10 cellular contexts compared by ENCODE assay signal in the genomic region with DNA sequence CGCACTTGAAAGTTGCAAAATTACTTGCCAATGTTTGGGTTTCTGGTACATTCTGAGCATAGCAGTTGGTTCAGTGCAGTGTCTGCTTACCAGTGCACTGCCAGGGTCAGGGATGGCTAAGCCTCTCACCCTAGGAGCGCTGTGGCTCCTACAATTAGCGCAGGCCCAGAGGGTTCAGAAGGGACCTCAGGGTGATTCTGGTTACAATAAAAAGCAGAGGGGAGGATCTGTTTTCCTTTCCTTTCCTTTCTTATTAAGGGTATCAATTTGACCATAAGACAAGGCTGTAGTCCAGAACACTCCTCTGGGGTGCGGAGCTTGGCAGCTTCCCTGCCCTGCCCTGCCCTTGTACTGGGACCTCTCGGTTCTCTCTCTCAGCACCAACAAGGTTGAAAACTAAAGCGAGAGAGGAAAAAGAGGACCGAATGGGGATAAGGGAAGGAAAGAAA. TPM values are rescaled to one million over a fixed set of nuclear protein-coding genes. Genes with fewer than 3 reads are reported as not detected.
DNase-seq lines count a peak whose midpoint lies in the region; ATAC-seq and TF ChIP-seq lines count a peak whose summit lies in the region.
"Had no signal": no experiment of that assay in that cellular context is flagged by ENCODE, and none has a peak within 500 bp of the region (broad histone marks: within the 10 kb centered on the region; RNA-seq: fewer than 3 reads in every experiment).

No MANE protein-coding gene starts in this region.

- no peak overlapping the region for H3K14ac ChIP-seq in trophoblast cell (ENCODE audit: low read length)

- H4K91ac ChIP-seq in trophoblast cell (ENCODE audit: low read depth, low read length) = no peak overlapping the region

- no peak overlapping the region for H2BK120ac ChIP-seq in trophoblast cell (ENCODE audit: insufficient read depth, low read length, poor library complexity)

- H3K27me3 ChIP-seq in iPS-18a (ENCODE audit: control insufficient read depth, insufficient read depth, low read length) (peaks cover 100% of the 10 kb centered on the region), trophoblast cell (ENCODE audit: insufficient read depth, low read length) (peaks cover 27% of the 10 kb centered on the region)

- peak overlapping the region; percentile 62 for H3K4me3 ChIP-seq in AG10803 (ENCODE audit: low read length)
- peak overlapping the region; percentile 78 for H3K4me3 ChIP-seq in astrocyte of the cerebellum (ENCODE audit: low read depth, low read length)
- peak overlapping the region; percentile 60 for H3K4me3 ChIP-seq in iPS-18a (ENCODE audit: low read length)
- no peak overlapping the region for H3K4me3 ChIP-seq in trophoblast cell (ENCODE audit: low read depth, low read length)

- no peak overlapping the region for H2AFZ ChIP-seq in trophoblast cell (ENCODE audit: insufficient read depth, low read length, poor library complexity)

- H3K4ac ChIP-seq in trophoblast cell (ENCODE audit: low read depth, low read length) = no peak overlapping the region

- ATAC-seq in HG02588 (IDR thresholded peaks at IDR 0.05; ENCODE audit: unreplicated experiment) (no peak), HG02973 (IDR thresholded peaks at IDR 0.05; ENCODE audit: unreplicated experiment) (no peak)

- peaks cover 22% of the 10 kb centered on the region for H3K79me2 ChIP-seq in trophoblast cell (ENCODE audit: control insufficient read depth, insufficient read depth, low read length, poor library complexity)

- peak; percentile 24 for DNase-seq in AG10803 (ENCODE audit: low read depth)
- DNase-seq in astrocyte of the cerebellum (ENCODE audit: low read depth) = no peak
- DNase-seq in trophoblast cell = no peak
- no peak for DNase-seq in DMS79 (lab: John Stamatoyannopoulos, UW)
- DNase-seq in NCI-H2107 (lab: John Stamatoyannopoulos, UW) = no peak
- DNase-seq: activated naive CD4-positive, alpha-beta T cell treated with anti-CD3 and anti-CD28 coated beads for 36 hours; SHP77 had no signal

- no peak overlapping the region for H3K23ac ChIP-seq in trophoblast cell (ENCODE audit: low read length)

- no CpG with 5 or more reads among the region's 7 CpGs for WGBS in trophoblast cell (ENCODE audit: extremely low coverage, insufficient coverage, insufficient read length)

- in situ Hi-C loops in astrocyte of the cerebellum (cut with HindIII; ENCODE audit: low sequenced_read_pairs) = no loop called here

- no peak overlapping the region for H3K18ac ChIP-seq in trophoblast cell (ENCODE audit: low read length)

- H4K8ac ChIP-seq in trophoblast cell (ENCODE audit: low read depth, low read length) = no peak overlapping the region

- H4K12ac ChIP-seq in trophoblast cell (ENCODE audit: low read depth, low read length) = no peak overlapping the region

- H3K9ac ChIP-seq in iPS-18a (ENCODE audit: low read length) (no peak overlapping the region), trophoblast cell (ENCODE audit: low read length) (no peak overlapping the region)

- no peaks in the 10 kb centered on the region for H3K36me3 ChIP-seq in iPS-18a (ENCODE audit: control insufficient read depth, low read depth, low read length)
- peaks cover 4 to 7% of the 10 kb centered on the region in 2 experiments for H3K36me3 ChIP-seq in trophoblast cell (ENCODE audit: control insufficient read depth in 1 of 2, insufficient read depth in 2 of 2, low read length in 2 of 2)

- TF ChIP-seq CTCF in AG10803 (conservative IDR thresholded peaks at IDR 0.05; ENCODE audit: low read length) (no peak), astrocyte of the cerebellum (IDR thresholded peaks at IDR 0.05; ENCODE audit: low read depth, low read length, missing control alignments) (no peak)

- H3K4me2 ChIP-seq in trophoblast cell (ENCODE audit: low read length) = peak overlapping the region; percentile 83

- H3K27ac ChIP-seq in iPS-18a (ENCODE audit: low read length) = no peak overlapping the region
- H3K27ac ChIP-seq in trophoblast cell (ENCODE audit: low read depth, low read length) = no peak overlapping the region

- peaks cover 26% of the 10 kb centered on the region for H3K79me1 ChIP-seq in trophoblast cell (ENCODE audit: low read length)

- H2BK5ac ChIP-seq in trophoblast cell (ENCODE audit: low read depth, low read length, poor library complexity) = no peak overlapping the region

- H2AK5ac ChIP-seq in trophoblast cell (ENCODE audit: low read length) = no peak overlapping the region

- peaks cover 5% of the 10 kb centered on the region for H3K4me1 ChIP-seq in iPS-18a (ENCODE audit: control insufficient read depth, low read depth, low read length)
- H3K4me1 ChIP-seq in trophoblast cell (ENCODE audit: control insufficient read depth in 1 of 2, insufficient read depth in 2 of 2, low read length in 2 of 2) = peaks cover 37 to 50% of the 10 kb centered on the region in 2 experiments

- no peaks in the 10 kb centered on the region for H3K9me3 ChIP-seq in iPS-18a (ENCODE audit: control insufficient read depth, low read depth, low read length)
- peaks cover 8% of the 10 kb centered on the region for H3K9me3 ChIP-seq in trophoblast cell (ENCODE audit: insufficient read depth, low read depth, low read length)

- no peak overlapping the region for H2BK12ac ChIP-seq in trophoblast cell (ENCODE audit: low read length)

RNA-seq across cellular contexts. Expression of a gene that starts 2.6 kb away (rescaled TPM):
- 13.0 and 14.8 TPM in 2 replicates for polyA plus RNA-seq in trophoblast cell (2013)
